In the genomic region with DNA sequence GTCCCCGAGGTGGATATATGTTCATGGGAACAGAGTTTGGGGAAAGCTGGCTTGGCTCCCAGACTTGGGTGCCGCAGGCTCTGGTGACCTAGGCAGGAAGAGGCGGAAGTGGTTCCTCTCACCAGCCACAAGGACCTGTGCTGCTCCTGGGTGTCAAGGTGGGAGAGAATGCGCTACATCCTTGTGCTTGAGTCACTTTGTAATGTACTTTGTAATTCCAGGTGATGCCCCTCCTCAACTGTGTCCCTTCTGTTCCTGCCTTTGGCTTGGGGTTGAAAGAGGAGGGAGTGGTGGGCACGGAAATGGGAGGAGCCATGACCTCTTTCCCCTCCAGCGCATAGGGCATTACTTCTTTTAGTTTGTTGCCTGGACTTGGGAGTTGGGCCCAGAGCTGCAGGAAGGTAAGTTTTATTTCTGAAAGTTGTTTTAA, we compare ENCODE assay signal across 14 cellular contexts.
DNase-seq lines count a peak whose midpoint lies in the region; TF ChIP-seq lines count a peak whose summit lies in the region.
"Had no signal": no experiment of that assay in that cellular context is flagged by ENCODE, and none has a peak within 500 bp of the region (broad histone marks: within the 10 kb centered on the region; RNA-seq: fewer than 3 reads in every experiment).

No MANE protein-coding gene starts in this region.

- H3K4me3 Mint-ChIP-seq in activated T-cell treated with anti-CD3 and anti-CD28 coated beads, Interleukin-2, amount 50 U/mL, for 24 hours = no peak overlapping the region
- H3K4me3 Mint-ChIP-seq: dendritic cell treated with granulocyte-macrophage colony-stimulating factor and Interleukin-4, amounts not matched to agents 40 ng/mL and 50 ng/mL, for 4 days; type B pancreatic cell had no signal

- intact Hi-C loops in tibial artery (cut with DNase I; ENCODE audit: low total_unique reads) = no loop called here

- no peaks in the 10 kb centered on the region for H3K27me3 Mint-ChIP-seq in activated T-cell treated with anti-CD3 and anti-CD28 coated beads, Interleukin-2, amount 50 U/mL, for 24 hours
- H3K27me3 Mint-ChIP-seq: type B pancreatic cell had no signal

- no peaks in the 10 kb centered on the region for H3K9me3 Mint-ChIP-seq in activated T-cell treated with anti-CD3 and anti-CD28 coated beads, Interleukin-2, amount 50 U/mL, for 24 hours
- H3K9me3 Mint-ChIP-seq: dendritic cell treated with granulocyte-macrophage colony-stimulating factor and Interleukin-4, amounts not matched to agents 40 ng/mL and 50 ng/mL, for 4 days had no signal

- H3K36me3 ChIP-seq in tibial artery = peaks cover 0 to 6% (median 0%) of the 10 kb centered on the region in 3 donors
- H3K36me3 ChIP-seq: adrenal gland had no signal

- H3K27ac ChIP-seq in coronary artery = peak overlapping the region; percentile 11 to 54
- peak overlapping the region; percentile 30 to 39 for H3K27ac ChIP-seq in tibial artery

- H3K9me3 ChIP-seq in tibial artery = no peaks in the 10 kb centered on the region
- H3K9me3 ChIP-seq: adrenal gland had no signal

- no peaks in the 10 kb centered on the region for H3K27me3 ChIP-seq in tibial artery
- H3K27me3 ChIP-seq: adrenal gland had no signal

- no peak for DNase-seq in activated T-cell treated with anti-CD3 and anti-CD28 coated beads, Interleukin-2, amount 50 U/mL, for 24 hours
- DNase-seq in activated T-cell treated with anti-CD3 and anti-CD28 coated beads, Interleukin-2, amount 50 U/mL, for 1 hour = no peak
- DNase-seq in coronary artery (ENCODE audit: low spot score) = no peak
- peak; percentile 79 for DNase-seq in kidney tubule cell (ENCODE audit: low spot score)
- DNase-seq in tibial artery = no peak
- no peak for DNase-seq in activated CD4-positive, CD25-positive, alpha-beta regulatory T cell treated with anti-CD3 and anti-CD28 coated beads, Interleukin-2, amount 50 U/mL, for 72 hours
- DNase-seq in NCI-H446 (lab: John Stamatoyannopoulos, UW) = no peak
- no peak for DNase-seq in GM20000 (ENCODE audit: low spot score)
- DNase-seq: activated CD8-positive, alpha-beta memory T cell treated with anti-CD3 and anti-CD28 coated beads, Interleukin-2, amount 50 U/mL, for 48 hours; adrenal gland; Karpas-422; NK-92 treated with Interleukin-12 subunit alpha and Interleukin-12 subunit beta, amount 100 ng/mL, for 24 hours had no signal

- TF ChIP-seq CTCF in coronary artery (IDR thresholded peaks at IDR 0.05) = no peak
- no peak for TF ChIP-seq CTCF in tibial artery (IDR thresholded peaks at IDR 0.05)
- no peak for TF ChIP-seq CTCF in GM20000 (IDR thresholded peaks at IDR 0.05; ENCODE audit: extremely low read depth, missing control alignments)

- peak overlapping the region; percentile 62 for H3K27ac Mint-ChIP-seq in activated T-cell treated with anti-CD3 and anti-CD28 coated beads, Interleukin-2, amount 50 U/mL, for 24 hours
- H3K27ac Mint-ChIP-seq: dendritic cell treated with granulocyte-macrophage colony-stimulating factor and Interleukin-4, amounts not matched to agents 40 ng/mL and 50 ng/mL, for 4 days; type B pancreatic cell had no signal

- H3K4me1 ChIP-seq in tibial artery = peaks cover 0 to 70% (median 37%) of the 10 kb centered on the region in 4 donors

- H3K4me1 Mint-ChIP-seq in activated T-cell treated with anti-CD3 and anti-CD28 coated beads, Interleukin-2, amount 50 U/mL, for 24 hours (ENCODE audit: low read depth) = peaks cover 64% of the 10 kb centered on the region

- H3K4me3 ChIP-seq in coronary artery (peak overlapping the region; percentile 32), tibial artery (peak overlapping the region in 1 of 2 donors; percentile 22)
- H3K4me3 ChIP-seq: adrenal gland had no signal

- peaks cover 3% of the 10 kb centered on the region for H3K36me3 Mint-ChIP-seq in activated T-cell treated with anti-CD3 and anti-CD28 coated beads, Interleukin-2, amount 50 U/mL, for 24 hours (ENCODE audit: low read depth)
